ENCODE assay signal across 9 cellular contexts in the genomic region with DNA sequence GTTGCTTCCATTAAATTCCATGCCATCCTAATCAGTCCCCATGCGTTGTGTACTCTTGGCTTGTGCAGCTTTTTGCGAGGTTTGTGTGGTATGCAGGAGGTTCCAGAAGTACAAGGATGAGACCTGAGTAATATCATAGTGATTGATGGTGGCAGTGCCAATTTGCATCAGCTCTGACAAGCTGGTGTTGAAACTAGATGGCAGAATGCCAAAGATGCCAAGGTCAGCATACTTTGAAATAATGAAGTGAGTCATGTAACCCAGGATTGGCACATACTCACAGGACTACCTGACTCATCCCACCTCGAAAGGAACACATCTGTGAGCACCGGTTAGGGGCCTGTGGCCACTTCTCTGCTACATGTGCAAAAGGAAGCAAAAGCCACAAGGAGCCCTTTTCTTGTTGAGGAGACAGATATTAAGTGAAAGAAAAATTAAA. TPM values are rescaled to one million over a fixed set of nuclear protein-coding genes. Genes with fewer than 3 reads are reported as not detected.
DNase-seq lines count a peak whose midpoint lies in the region; ATAC-seq, FAIRE-seq and TF ChIP-seq lines count a peak whose summit lies in the region.
"Had no signal": no experiment of that assay in that cellular context is flagged by ENCODE, and none has a peak within 500 bp of the region (broad histone marks: within the 10 kb centered on the region; RNA-seq: fewer than 3 reads in every experiment).

No MANE protein-coding gene starts in this region.

- no peaks in the 10 kb centered on the region for H3K9me1 ChIP-seq in keratinocyte (ENCODE audit: control insufficient read depth, extremely low read depth, insufficient read depth, low read length)

- H3K27ac ChIP-seq in SJSA1 (no peak overlapping the region), keratinocyte (ENCODE audit: control insufficient read depth, insufficient read depth, low read length) (peak overlapping the region; percentile 61)
- H3K27ac ChIP-seq: ovary had no signal

- H3K9me3 ChIP-seq in SJSA1 (replicated peaks) (no peaks in the 10 kb centered on the region), keratinocyte (ENCODE audit: control insufficient read depth, low read depth, low read length) (no peaks in the 10 kb centered on the region)
- H3K9me3 ChIP-seq: ovary had no signal

- DNase-seq in AG20443 (ENCODE audit: low spot score): peak; percentile 57
- DNase-seq in SJSA1 (ENCODE audit: low read depth in 1 of 2, low spot score in 2 of 2): peak; percentile 7 to 35
- DNase-seq in activated naive CD8-positive, alpha-beta T cell treated with anti-CD3 and anti-CD28 coated beads, Interleukin-2, amount 50 U/mL, for 16 hours (ENCODE audit: low read depth, low spot score): peak; percentile 34
- DNase-seq in keratinocyte (ENCODE audit: low read depth, low spot score): peak; percentile 100
- peak; percentile 64 to 67 for DNase-seq in stimulated activated CD8-positive, alpha-beta memory T cell treated with anti-CD3 and anti-CD28 coated beads, Interleukin-15, amount 100 ng/mL, for 48 hours (ENCODE audit: low read depth in 2 of 2)
- no peak for DNase-seq in NCI-H146 treated with DMSO at 0.1 percent for 48 hours (lab: John Stamatoyannopoulos, UW; ENCODE audit: unreplicated experiment)

- no peaks in the 10 kb centered on the region for H3K79me2 ChIP-seq in keratinocyte (ENCODE audit: control insufficient read depth, insufficient read depth, low read length)

- H3K36me3 ChIP-seq in SJSA1 (no peaks in the 10 kb centered on the region), keratinocyte (ENCODE audit: control insufficient read depth in 2 of 2, extremely low read depth in 1 of 2, insufficient read depth in 2 of 2, low read length in 2 of 2) (no peaks in the 10 kb centered on the region)
- H3K36me3 ChIP-seq: ovary had no signal

- no peak overlapping the region for H2AFZ ChIP-seq in keratinocyte (ENCODE audit: control insufficient read depth, low read length)

- no peaks in the 10 kb centered on the region for H4K20me1 ChIP-seq in keratinocyte (ENCODE audit: control insufficient read depth, extremely low read depth, insufficient read depth, low read length)

- H3K4me1 ChIP-seq in SJSA1 (replicated peaks): no peaks in the 10 kb centered on the region; the same call in 1 of the 2 replicates
- peaks cover 45% of the 10 kb centered on the region for H3K4me1 ChIP-seq in keratinocyte (ENCODE audit: control insufficient read depth, extremely low read depth, insufficient read depth, low read length)

- H3K27me3 ChIP-seq in SJSA1 (replicated peaks): no peaks in the 10 kb centered on the region
- H3K27me3 ChIP-seq in keratinocyte (ENCODE audit: control insufficient read depth, extremely low read depth, insufficient read depth, low read length): no peaks in the 10 kb centered on the region
- H3K27me3 ChIP-seq: ovary had no signal

- peak; percentile 78 for ATAC-seq in GM19438 (IDR thresholded peaks at IDR 0.05; ENCODE audit: low read depth, unreplicated experiment)
- peak; percentile 87 for ATAC-seq in HG03469 (IDR thresholded peaks at IDR 0.05; ENCODE audit: unreplicated experiment)

- dilution Hi-C loops in keratinocyte (cut with MboI; ENCODE audit: extremely low pct_ligation_motif_present, low sequenced_read_pairs): no loop called here

- TF ChIP-seq CTCF in keratinocyte (optimal IDR thresholded peaks at IDR 0.05 in 1 of 3, IDR thresholded peaks at IDR 0.05 in 1 of 3, conservative IDR thresholded peaks at IDR 0.05 in 1 of 3; ENCODE audit: extremely low read depth in 1 of 3, insufficient read depth in 2 of 3, low read length in 3 of 3): no peak

- H3K4me3 ChIP-seq in SJSA1 (no peak overlapping the region), keratinocyte (ENCODE audit: control insufficient read depth in 2 of 3, extremely low read depth in 1 of 3, insufficient read depth in 2 of 3, low read depth in 1 of 3, low read length in 3 of 3) (no peak overlapping the region)
- H3K4me3 ChIP-seq: ovary had no signal

- peak; percentile 98 for FAIRE-seq in keratinocyte (lab: Jason Lieb, UNC)

- H3K4me2 ChIP-seq in keratinocyte (ENCODE audit: control insufficient read depth, extremely low read depth, insufficient read depth, low read depth, low read length): peak overlapping the region; percentile 35

- H3K9ac ChIP-seq in keratinocyte (ENCODE audit: control insufficient read depth, extremely low read depth, insufficient read depth, low read length): peak overlapping the region; percentile 11

RNA-seq across cellular contexts. Expression of a gene that starts 14.3 kb away (rescaled TPM):
- 8.0 and 11.2 TPM in 2 replicates for total RNA-seq in SJSA1 (2014; rRNA removed; shearing (Covaris generic))
- 3.3 to 4.6 TPM (median 3.7 TPM) in 3 replicates for polyA plus RNA-seq in keratinocyte
- polyA plus RNA-seq in keratinocyte (2011; ENCODE audit: low read depth): 27.3 TPM
- 2.9 and 5.7 TPM in 2 replicates for polyA plus RNA-seq in keratinocyte (2011; cell fraction: cytosol; rRNA removed)
- 3.9 and 5.5 TPM in 2 replicates for polyA plus RNA-seq in keratinocyte (2011; cell fraction: nucleus; rRNA removed)
- 3.0 and 8.2 TPM in 2 replicates for polyA plus RNA-seq in keratinocyte (2012; ENCODE audit: low replicate concordance)
- 1.4 to 6.0 TPM (median 2.1 TPM) in 3 replicates for polyA minus RNA-seq in keratinocyte
- polyA minus RNA-seq in keratinocyte (2011; cell fraction: cytosol; rRNA and poly(A)+ RNA removed): 3.8 TPM
- polyA minus RNA-seq in keratinocyte (2011; cell fraction: nucleus; rRNA and poly(A)+ RNA removed): 5.0 and 5.3 TPM in 2 replicates

RNA-seq across cellular contexts. Expression of a gene that starts 42.5 kb away (rescaled TPM):
- total RNA-seq in SJSA1 (2014; rRNA removed; shearing (Covaris generic)): not detected in 2 replicates
- not detected in 3 replicates for polyA plus RNA-seq in keratinocyte
- not detected for polyA plus RNA-seq in keratinocyte (2011; ENCODE audit: low read depth)
- polyA plus RNA-seq in keratinocyte (2011; cell fraction: cytosol; rRNA removed): not detected in 2 replicates
- not detected in 2 replicates for polyA plus RNA-seq in keratinocyte (2011; cell fraction: nucleus; rRNA removed)
- polyA plus RNA-seq in keratinocyte (2012; ENCODE audit: low replicate concordance): 0.16 and 0.35 TPM in 2 replicates
- not detected in 3 replicates for polyA minus RNA-seq in keratinocyte
- polyA minus RNA-seq in keratinocyte (2011; cell fraction: cytosol; rRNA and poly(A)+ RNA removed): not detected
- not detected in 2 replicates for polyA minus RNA-seq in keratinocyte (2011; cell fraction: nucleus; rRNA and poly(A)+ RNA removed)
- total RNA-seq: ovary had no signal
- polyA plus RNA-seq: ovary had no signal
